Comparison of ENCODE assay signal across 18 cellular contexts in genomic region chr1:81824759-81825158, GRCh38. TPM values are rescaled to one million over a fixed set of nuclear protein-coding genes. Genes with fewer than 3 reads are reported as not detected.
DNase-seq lines count a peak whose midpoint lies in the region; ATAC-seq, FAIRE-seq and TF ChIP-seq lines count a peak whose summit lies in the region.
"Had no signal": no experiment of that assay in that cellular context is flagged by ENCODE, and none has a peak within 500 bp of the region (broad histone marks: within the 10 kb centered on the region; RNA-seq: fewer than 3 reads in every experiment).

No MANE protein-coding gene starts in this region.

- H2BK5ac ChIP-seq in H1 (ENCODE audit: low read depth, low read length) = no peak overlapping the region

- no peak for FAIRE-seq in H1 (lab: Jason Lieb, UNC)
- FAIRE-seq: D721Med, GM12892, GM19239 had no signal

- H3K36me3 Mint-ChIP-seq in nephron progenitor cell (ENCODE audit: low read depth) (peaks cover 39% of the 10 kb centered on the region), T-cell (no peaks in the 10 kb centered on the region)
- H3K36me3 Mint-ChIP-seq: CD4-positive, CD25-positive, alpha-beta regulatory T cell; CD8-positive, alpha-beta T cell had no signal

- H2BK20ac ChIP-seq in H1 (ENCODE audit: low read length) = no peak overlapping the region

- no peaks in the 10 kb centered on the region for H3K23me2 ChIP-seq in H1 (ENCODE audit: low read depth, low read length)

- H3K79me2 ChIP-seq in H1 (ENCODE audit: control insufficient read depth in 1 of 2, insufficient read depth in 2 of 2, low read length in 2 of 2) = peaks cover 6 to 99% of the 10 kb centered on the region in 2 experiments; a peak in 3 of 4 replicates

- H2AK5ac ChIP-seq in H1 (ENCODE audit: low read depth, low read length) = no peak overlapping the region

- H3K4me3 Mint-ChIP-seq in nephron progenitor cell = no peak overlapping the region
- no peak overlapping the region for H3K4me3 Mint-ChIP-seq in T-cell
- H3K4me3 Mint-ChIP-seq: CD4-positive, CD25-positive, alpha-beta regulatory T cell; CD8-positive, alpha-beta T cell had no signal

- peaks cover 13% of the 10 kb centered on the region for H3K4me1 Mint-ChIP-seq in nephron progenitor cell
- no peaks in the 10 kb centered on the region for H3K4me1 Mint-ChIP-seq in T-cell
- H3K4me1 Mint-ChIP-seq: CD4-positive, CD25-positive, alpha-beta regulatory T cell had no signal

- H3K36me3 ChIP-seq in HEK293 (ENCODE audit: control insufficient read depth in 2 of 2, insufficient read depth in 1 of 2, low read length in 2 of 2) = no peaks in the 10 kb centered on the region
- H3K36me3 ChIP-seq in H1 (ENCODE audit: control insufficient read depth in 2 of 4, insufficient read depth in 4 of 4, low read length in 3 of 4) = no peaks in the 10 kb centered on the region; a peak in 1 of 8 replicates

- TF ChIP-seq CTCF in HEK293 (tag by site-specific recombination; IDR thresholded peaks at IDR 0.05) = no peak
- TF ChIP-seq CTCF in H1 (IDR thresholded peaks at IDR 0.05; ENCODE audit: control extremely low read depth in 1 of 3, insufficient read depth in 1 of 3, low read depth in 1 of 3, low read length in 3 of 3) = no peak
- no peak for TF ChIP-seq CTCF in nephron progenitor cell (IDR thresholded peaks at IDR 0.05)

- DNase-seq in H1 (ENCODE audit: low read depth in 1 of 2, low spot score in 2 of 2) = no peak
- no peak for DNase-seq in nephron progenitor cell
- no peak for DNase-seq in T-cell
- DNase-seq: C1 segment of cervical spinal cord; CD4-positive, CD25-positive, alpha-beta regulatory T cell; CD8-positive, alpha-beta T cell; DMS53; DMS79 treated with DMSO at 0.1 percent for 48 hours; GF-D8; GM23248; HCEC 1CT had no signal

- POLR2A ChIA-PET in HEK293 (lab: Yijun Ruan, JAX) (no interaction called here), H1 (lab: Charles Lee; ENCODE audit: partially characterized antibody) (interaction anchor here (1.2 kb wide), 3 partner anchors 11 to 43 kb away, joined by 4 to 5 read pairs (median 4); partner anchors contain the start of gene ADGRL2), T-cell (lab: Charles Lee) (no interaction called here)

- H4K8ac ChIP-seq in H1 (ENCODE audit: extremely low read depth, insufficient read depth, low read length) = no peak overlapping the region

- CTCF ChIA-PET in HEK293 (lab: Yijun Ruan, JAX) = no interaction called here
- CTCF ChIA-PET in H1 (lab: Charles Lee; ENCODE audit: partially characterized antibody) = no interaction called here
- CTCF ChIA-PET in T-cell (lab: Charles Lee) = no interaction called here

- peaks cover 3 to 7% of the 10 kb centered on the region in 2 experiments for H4K20me1 ChIP-seq in H1 (replicated peaks in 1 of 2; ENCODE audit: control insufficient read depth in 1 of 2, insufficient read depth in 2 of 2, low read length in 2 of 2)

- TF ChIP-seq POLR2A in H1 (IDR thresholded peaks at IDR 0.05; ENCODE audit: control extremely low read depth in 1 of 2, low read depth in 2 of 2, low read length in 2 of 2) = no peak; a peak in 1 of 3 replicates

- H3K27ac Mint-ChIP-seq in nephron progenitor cell (peak overlapping the region; percentile 94), T-cell (no peak overlapping the region)
- H3K27ac Mint-ChIP-seq: CD4-positive, CD25-positive, alpha-beta regulatory T cell; CD8-positive, alpha-beta T cell had no signal

- no peak for TF ChIP-seq EP300 in H1 (IDR thresholded peaks at IDR 0.05; ENCODE audit: borderline replicate concordance in 1 of 2, low read depth in 2 of 2, low read length in 2 of 2)

- no peak overlapping the region for H3K9ac ChIP-seq in H1 (replicated peaks in 1 of 4; ENCODE audit: extremely low read depth in 1 of 4, low read depth in 3 of 4, low read length in 3 of 4)
- H3K9ac ChIP-seq: GM23248 had no signal

- no peak for ATAC-seq in GM18909 (IDR thresholded peaks at IDR 0.05; ENCODE audit: poor library complexity, unreplicated experiment)
- no peak for ATAC-seq in HG02571 (IDR thresholded peaks at IDR 0.05; ENCODE audit: unreplicated experiment)
- ATAC-seq in T-cell (replicated peaks in 1 of 4) = no peak
- ATAC-seq: CD8-positive, alpha-beta T cell had no signal

- H2AFZ ChIP-seq in H1 (ENCODE audit: low read length) = no peak overlapping the region
- H2AFZ ChIP-seq: GM23248 had no signal

- no peak overlapping the region for H2BK120ac ChIP-seq in H1 (replicated peaks; ENCODE audit: low read depth, low read length)

- H3K4me2 ChIP-seq in H1 (ENCODE audit: insufficient read depth in 1 of 2, low read depth in 2 of 2, low read length in 2 of 2) = no peak overlapping the region

- H3K4me1 ChIP-seq in HEK293 (ENCODE audit: control insufficient read depth, insufficient read depth, low read length) (peaks cover 11% of the 10 kb centered on the region), H1 (replicated peaks in 1 of 4; ENCODE audit: control insufficient read depth in 3 of 4, insufficient read depth in 4 of 4, low read length in 3 of 4) (peaks cover 0 to 13% (median 9%) of the 10 kb centered on the region in 4 experiments; a peak in 4 of 7 replicates)

- no peaks in the 10 kb centered on the region for H3K9me3 Mint-ChIP-seq in nephron progenitor cell
- peaks cover 0 to 3% (median 2%) of the 10 kb centered on the region in 3 donors for H3K9me3 Mint-ChIP-seq in T-cell

- no peak overlapping the region for H3K14ac ChIP-seq in H1 (ENCODE audit: insufficient read length)

- TF ChIP-seq RAD21 in H1 (IDR thresholded peaks at IDR 0.05 in 1 of 2, conservative IDR thresholded peaks at IDR 0.05 in 1 of 2; ENCODE audit: low read depth in 2 of 2, low read length in 2 of 2) = no peak

- no peak overlapping the region for H4K5ac ChIP-seq in H1 (ENCODE audit: insufficient read length, low read depth, low read length)

- H3K4me3 ChIP-seq in HEK293 (ENCODE audit: low read depth, low read length) (no peak overlapping the region), H1 (ENCODE audit: extremely low read depth in 1 of 4, insufficient read depth in 2 of 4, low read depth in 3 of 4, low read length in 4 of 4) (no peak overlapping the region)
- H3K4me3 ChIP-seq: GM23248 had no signal

- H3K27me3 ChIP-seq in H1 (replicated peaks in 1 of 4; ENCODE audit: control insufficient read depth in 3 of 4, extremely low read depth in 1 of 4, insufficient read depth in 3 of 4, low read length in 3 of 4) = no peaks in the 10 kb centered on the region

- H3K79me1 ChIP-seq in H1 (ENCODE audit: low read depth, low read length) = peaks cover 2% of the 10 kb centered on the region; the same call in 1 of the 2 replicates

- H3K23ac ChIP-seq in H1 (ENCODE audit: insufficient read length) = no peak overlapping the region

- H3K18ac ChIP-seq in H1 (ENCODE audit: extremely low read depth, low read length) = no peak overlapping the region

- H3K56ac ChIP-seq in H1 (replicated peaks; ENCODE audit: insufficient read length, low read depth, low read length) = no peak overlapping the region

- H3K9me3 ChIP-seq in HEK293 (ENCODE audit: control insufficient read depth, insufficient read depth, low read depth, low read length) (no peaks in the 10 kb centered on the region), H1 (ENCODE audit: insufficient read depth in 2 of 2, low read depth in 1 of 2, low read length in 1 of 2) (no peaks in the 10 kb centered on the region)

- no peak overlapping the region for H3K27ac ChIP-seq in HEK293 (ENCODE audit: extremely low read depth, low read depth, low read length)
- no peak overlapping the region for H3K27ac ChIP-seq in H1 (ENCODE audit: low read depth, low read length)
- H3K27ac ChIP-seq: GM23248 had no signal

- no peak overlapping the region for H4K91ac ChIP-seq in H1 (replicated peaks; ENCODE audit: insufficient read length, low read length)

- no peak overlapping the region for H3K4ac ChIP-seq in H1 (replicated peaks; ENCODE audit: insufficient read length, low read depth, low read length)

- 66% methylated on average over 4 of the region's 4 CpGs; no CpG with 5 or more reads in 1 of the 2 experiments for WGBS in H1 (ENCODE audit: extremely low coverage in 1 of 2, insufficient coverage in 1 of 2, insufficient read length in 1 of 2, insufficient replicate concordance in 2 of 2, low coverage in 1 of 2, low lambda C conversion rate in 2 of 2, missing lambda C conversion rate in 1 of 2), 2 experiments

- no peaks in the 10 kb centered on the region for H3K27me3 Mint-ChIP-seq in nephron progenitor cell (ENCODE audit: low read depth, poor library complexity)
- no peaks in the 10 kb centered on the region for H3K27me3 Mint-ChIP-seq in T-cell
- H3K27me3 Mint-ChIP-seq: CD4-positive, CD25-positive, alpha-beta regulatory T cell had no signal

- H2BK15ac ChIP-seq in H1 (ENCODE audit: low read length) = no peak overlapping the region

- H2BK12ac ChIP-seq in H1 (ENCODE audit: low read depth, low read length) = no peak overlapping the region

TF ChIP-seq in HEK293, 187 proteins besides CTCF, POLR2A, EP300 and RAD21:
- TF ChIP-seq ZNF624 (tag by site-specific recombination; IDR thresholded peaks at IDR 0.05) (no peak), ZNF426 (tag by site-specific recombination; IDR thresholded peaks at IDR 0.05) (no peak), ZNF792 (tag by site-specific recombination; IDR thresholded peaks at IDR 0.05) (no peak), ZNF596 (tag by site-specific recombination; IDR thresholded peaks at IDR 0.05) (peak; percentile 92), ZNF629 (tag by site-specific recombination; IDR thresholded peaks at IDR 0.05) (no peak)

TF ChIP-seq in H1, 55 proteins besides CTCF, POLR2A, EP300 and RAD21:
- no peak for TF ChIP-seq CREB1 (IDR thresholded peaks at IDR 0.05)
- 0 out of 2 replicates have a peak, but pooled peaks have one; percentile 20 for TF ChIP-seq JUND (IDR thresholded peaks at IDR 0.05; ENCODE audit: low read length)

RNA-seq across cellular contexts. Expression of gene ADGRL2, which starts 24.0 kb away (rescaled TPM):
- total RNA-seq in H1 (2021; fragmentation: NEBNext Ultra II Directional; extraction: Animal tissue kit (Norgen Biotek cat#: 25700)) = 121 and 124 TPM in 2 replicates
- polyA plus RNA-seq in H1 (2011; rRNA removed) = 109 and 113 TPM in 2 replicates
- polyA plus RNA-seq in H1 (2011; cell fraction: cytosol; rRNA removed) = 76.3 TPM
- polyA plus RNA-seq in H1 (2011; cell fraction: nucleus; rRNA removed) = 343 TPM
- 78.5 to 110 TPM (median 93.4 TPM) in 4 replicates for polyA plus RNA-seq in H1 (2012, experiment 1 of 2)
- 5.7 TPM for polyA plus RNA-seq in H1 (2012, experiment 2 of 2)
- polyA plus RNA-seq in H1 (2013, experiment 1 of 2) = 136 TPM
- 133 TPM for polyA plus RNA-seq in H1 (2013, experiment 2 of 2)
- polyA minus RNA-seq in H1 (2011; rRNA and poly(A)+ RNA removed) = 472 and 787 TPM in 2 replicates
- polyA minus RNA-seq in H1 (2011; cell fraction: cytosol; rRNA and poly(A)+ RNA removed) = 125 TPM
- polyA minus RNA-seq in H1 (2011; cell fraction: nucleus; rRNA and poly(A)+ RNA removed) = 372 TPM
- under 1 TPM in 3 of 5 donors, not detected in 2; 0.20 to 0.70 (median 0.55) TPM for total RNA-seq in T-cell
- total RNA-seq: CD4-positive, CD25-positive, alpha-beta regulatory T cell; CD8-positive, alpha-beta T cell; G401 had no signal
- polyA plus RNA-seq: CD4-positive, CD25-positive, alpha-beta regulatory T cell had no signal

Comparison
In these comparisons a context has a peak if more than half of its experiments do, and no peak if none do; other contexts are left out.
1. RNA of gene ADGRL2, which starts 24.0 kb away (total RNA-seq): 121 to 124 TPM in H1; 0.20 to 0.70 TPM in T-cell; every median in the first group is over 10 times any median in the second.